In the genomic region with DNA sequence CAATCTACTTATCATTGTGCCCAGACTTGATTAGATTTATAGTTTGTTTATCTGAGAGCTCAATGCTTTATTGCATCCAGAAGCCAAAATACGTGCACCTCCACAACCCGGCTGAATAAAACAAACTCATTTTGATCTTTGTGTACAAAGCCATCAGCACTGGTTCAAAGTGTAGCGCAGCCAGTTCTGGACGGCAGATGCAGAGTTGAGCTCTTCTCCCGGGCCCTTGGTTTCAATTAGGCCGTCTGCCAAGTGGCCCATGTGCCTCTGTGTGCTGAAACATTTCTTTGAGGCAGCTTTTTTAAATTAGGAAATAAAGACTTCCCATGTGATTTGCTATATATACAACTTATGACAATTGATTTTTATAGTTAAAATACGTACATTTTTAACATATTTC, we compare ENCODE assay signal across 13 cellular contexts.
A peak's percentile ranks its signal among the peaks of the same experiment; 100 is the strongest.
DNase-seq lines count a peak whose midpoint lies in the region; ATAC-seq and TF ChIP-seq lines count a peak whose summit lies in the region.
"Had no signal": no experiment of that assay in that cellular context is flagged by ENCODE, and none has a peak within 500 bp of the region (broad histone marks: within the 10 kb centered on the region; RNA-seq: fewer than 3 reads in every experiment).

No MANE protein-coding gene starts in this region.

- H3K9me3 Mint-ChIP-seq in activated CD8-positive, alpha-beta T cell treated with anti-CD3 and anti-CD28 coated beads, Interleukin-2, amount 10 ng/mL, durations not matched to agents 7 days and 5 days (ENCODE audit: insufficient read depth), result no peaks in the 10 kb centered on the region
- H3K9me3 Mint-ChIP-seq: activated naive CD4-positive, alpha-beta T cell treated with anti-CD3 and anti-CD28 coated beads, Interleukin-2, amount 50 U/mL, for 24 hours had no signal

- no peak for ATAC-seq in GM18519 (IDR thresholded peaks at IDR 0.05; ENCODE audit: low FRiP score, unreplicated experiment)
- no peak for ATAC-seq in omental fat pad (ENCODE audit: low FRiP score)
- ATAC-seq in GM19324 (IDR thresholded peaks at IDR 0.05; ENCODE audit: low FRiP score, unreplicated experiment), result no peak
- ATAC-seq in activated CD8-positive, alpha-beta T cell treated with anti-CD3 and anti-CD28 coated beads, Interleukin-2, amount 10 ng/mL, durations not matched to agents 7 days and 5 days, result no peak

- POLR2A ChIA-PET in A673 (lab: Charles Lee; ENCODE audit: low non-redundant PET), result no interaction called here
- POLR2A ChIA-PET in activated CD8-positive, alpha-beta T cell treated with anti-CD3 and anti-CD28 coated beads, Interleukin-2, amount 10 ng/mL, durations not matched to agents 7 days and 5 days (lab: Charles Lee), result no interaction called here

- TF ChIP-seq CTCF in A673 (conservative IDR thresholded peaks at IDR 0.05; ENCODE audit: low read depth, low read length) (no peak), omental fat pad (IDR thresholded peaks at IDR 0.05) (no peak)

- intact Hi-C loops in A673 (cut with micrococcal nuclease; ENCODE audit: unreplicated experiment), result no loop called here

- H3K27ac ChIP-seq in A673 (ENCODE audit: low read depth, low read length, poor library complexity, severe bottlenecking), result no peak overlapping the region
- H3K27ac ChIP-seq: BLaER1 treated with 17β-estradiol and CSF1 and Interleukin-3, amounts not matched to agents 10 nM and 100 nM; KMS-11; RWPE1 had no signal

- no peaks in the 10 kb centered on the region for H3K27me3 ChIP-seq in A673 (replicated peaks; ENCODE audit: insufficient read depth, low read depth, low read length, poor library complexity)
- H3K27me3 ChIP-seq: BLaER1 treated with 17β-estradiol and CSF1 and Interleukin-3, amounts not matched to agents 10 nM and 100 nM had no signal

- no peak overlapping the region for H3K4me3 ChIP-seq in A673 (ENCODE audit: low read depth, low read length, poor library complexity, severe bottlenecking)
- H3K4me3 ChIP-seq: BLaER1 treated with 17β-estradiol and CSF1 and Interleukin-3, amounts not matched to agents 10 nM and 100 nM had no signal

- no peak overlapping the region for H3K4me3 Mint-ChIP-seq in activated CD8-positive, alpha-beta T cell treated with anti-CD3 and anti-CD28 coated beads, Interleukin-2, amount 10 ng/mL, durations not matched to agents 7 days and 5 days
- H3K4me3 Mint-ChIP-seq: activated naive CD4-positive, alpha-beta T cell treated with anti-CD3 and anti-CD28 coated beads, Interleukin-2, amount 50 U/mL, for 24 hours had no signal

- CTCF ChIA-PET in A673 (lab: Charles Lee), result no interaction called here
- CTCF ChIA-PET in activated CD8-positive, alpha-beta T cell treated with anti-CD3 and anti-CD28 coated beads, Interleukin-2, amount 10 ng/mL, durations not matched to agents 7 days and 5 days (lab: Charles Lee), result no interaction called here

- no peaks in the 10 kb centered on the region for H3K9me3 ChIP-seq in A673 (ENCODE audit: low read depth, low read length, poor library complexity, severe bottlenecking)
- H3K9me3 ChIP-seq: BLaER1 treated with 17β-estradiol and CSF1 and Interleukin-3, amounts not matched to agents 10 nM and 100 nM had no signal

- DNase-seq in A673 (ENCODE audit: low spot score), result peak; percentile 3
- peak; percentile 2 for DNase-seq in GM04503 (ENCODE audit: low read depth)
- peak; percentile 59 for DNase-seq in OCI-M1 (lab: John Stamatoyannopoulos, UW)
- DNase-seq in iris pigment epithelial cell (ENCODE audit: low read depth), result peak; percentile 15
- no peak for DNase-seq in omental fat pad (ENCODE audit: low spot score)
- no peak for DNase-seq in activated CD8-positive, alpha-beta T cell treated with anti-CD3 and anti-CD28 coated beads, Interleukin-2, amount 10 ng/mL, durations not matched to agents 7 days and 5 days
- DNase-seq: activated CD4-positive, alpha-beta T cell treated with anti-CD3 and anti-CD28 coated beads for 4 hours had no signal

- BruUV-seq in A673 (replicated peaks; lab: Mats Ljungman, UMichigan), result no TSS peak

- H3K36me3 Mint-ChIP-seq in activated CD8-positive, alpha-beta T cell treated with anti-CD3 and anti-CD28 coated beads, Interleukin-2, amount 10 ng/mL, durations not matched to agents 7 days and 5 days (ENCODE audit: low read depth), result no peaks in the 10 kb centered on the region
- H3K36me3 Mint-ChIP-seq: activated naive CD4-positive, alpha-beta T cell treated with anti-CD3 and anti-CD28 coated beads, Interleukin-2, amount 50 U/mL, for 24 hours had no signal

- no peaks in the 10 kb centered on the region for H3K27me3 Mint-ChIP-seq in activated CD8-positive, alpha-beta T cell treated with anti-CD3 and anti-CD28 coated beads, Interleukin-2, amount 10 ng/mL, durations not matched to agents 7 days and 5 days (ENCODE audit: low read depth)

- H3K4me1 ChIP-seq in A673 (ENCODE audit: insufficient read depth, low read length, poor library complexity, severe bottlenecking), result no peaks in the 10 kb centered on the region
- H3K4me1 ChIP-seq: BLaER1 treated with 17β-estradiol and CSF1 and Interleukin-3, amounts not matched to agents 10 nM and 100 nM had no signal

- no peaks in the 10 kb centered on the region for H3K4me1 Mint-ChIP-seq in activated CD8-positive, alpha-beta T cell treated with anti-CD3 and anti-CD28 coated beads, Interleukin-2, amount 10 ng/mL, durations not matched to agents 7 days and 5 days (ENCODE audit: low read depth)
- H3K4me1 Mint-ChIP-seq: activated naive CD4-positive, alpha-beta T cell treated with anti-CD3 and anti-CD28 coated beads, Interleukin-2, amount 50 U/mL, for 24 hours had no signal

- no peaks in the 10 kb centered on the region for H3K36me3 ChIP-seq in A673 (ENCODE audit: insufficient read depth, low read length, poor library complexity, severe bottlenecking)
- H3K36me3 ChIP-seq: BLaER1 treated with 17β-estradiol and CSF1 and Interleukin-3, amounts not matched to agents 10 nM and 100 nM had no signal

- no peak overlapping the region for H3K27ac Mint-ChIP-seq in activated CD8-positive, alpha-beta T cell treated with anti-CD3 and anti-CD28 coated beads, Interleukin-2, amount 10 ng/mL, durations not matched to agents 7 days and 5 days
- H3K27ac Mint-ChIP-seq: activated naive CD4-positive, alpha-beta T cell treated with anti-CD3 and anti-CD28 coated beads, Interleukin-2, amount 50 U/mL, for 24 hours had no signal

Comparison
In these comparisons a context has a peak if more than half of its experiments do, and no peak if none do; other contexts are left out.
1. DNase-seq: peak in A673 (single experiment), GM04503 (single experiment), OCI-M1 (single experiment) and iris pigment epithelial cell (single experiment); none in omental fat pad (single experiment) and activated CD8-positive, alpha-beta T cell treated with anti-CD3 and anti-CD28 coated beads, Interleukin-2, amount 10 ng/mL, durations not matched to agents 7 days and 5 days (single experiment).